ENCODE assay signal across 11 cellular contexts in genomic region chr2:101446869-101447268, GRCh38. TPM values are rescaled to one million over a fixed set of nuclear protein-coding genes. Genes with fewer than 3 reads are reported as not detected.
DNase-seq lines count a peak whose midpoint lies in the region; ATAC-seq and TF ChIP-seq lines count a peak whose summit lies in the region.
"Had no signal": no experiment of that assay in that cellular context is flagged by ENCODE, and none has a peak within 500 bp of the region (broad histone marks: within the 10 kb centered on the region; RNA-seq: fewer than 3 reads in every experiment).

No MANE protein-coding gene starts in this region.

- no peaks in the 10 kb centered on the region for H3K27me3 ChIP-seq in SJSA1 (replicated peaks)
- no peaks in the 10 kb centered on the region for H3K27me3 ChIP-seq in foreskin keratinocyte

- H3K4me1 ChIP-seq in SJSA1 (replicated peaks) (peaks cover 41% of the 10 kb centered on the region), foreskin keratinocyte (peaks cover 10% of the 10 kb centered on the region)

- H3K36me3 ChIP-seq in SJSA1, result peaks cover 5% of the 10 kb centered on the region; the same call in 1 of the 2 replicates

- DNase-seq in AG08396 (ENCODE audit: low spot score) (peak; percentile 55), HCEC 1CT (peak; percentile 92), SJSA1 (ENCODE audit: low read depth in 1 of 2, low spot score in 2 of 2) (peak; percentile 56 to 58), foreskin keratinocyte (peak; percentile 57 to 79), sciatic nerve (ENCODE audit: low spot score) (no peak), erythroblast (lab: John Stamatoyannopoulos, UW) (no peak), substantia nigra (lab: John Stamatoyannopoulos, UW) (no peak), NCI-H748 (lab: John Stamatoyannopoulos, UW; ENCODE audit: unreplicated experiment) (no peak)
- DNase-seq: NCI-H748 treated with DMSO at 0.1 percent for 48 hours had no signal

- TF ChIP-seq CTCF in foreskin keratinocyte (conservative IDR thresholded peaks at IDR 0.05), result no peak

- no peak for TF ChIP-seq POLR2A in erythroblast (IDR thresholded peaks at IDR 0.05; ENCODE audit: low read length)

- ATAC-seq in foreskin keratinocyte (peak; percentile 90), sciatic nerve (no peak)
- ATAC-seq: HepG2, left lobe of liver had no signal

- H3K9me3 ChIP-seq in SJSA1 (replicated peaks), result no peaks in the 10 kb centered on the region

- intact Hi-C loops in sciatic nerve (cut with DNase I), result no loop called here

- no peak overlapping the region for H3K4me3 ChIP-seq in SJSA1

- H3K27ac ChIP-seq in SJSA1 (peak overlapping the region; percentile 59), foreskin keratinocyte (no peak overlapping the region), substantia nigra (ENCODE audit: low read depth, low read length, poor library complexity, severe bottlenecking) (no peak overlapping the region)

RNA-seq across cellular contexts. Expression of gene RFX8, which starts 28.0 kb away (rescaled TPM):
- 0.68 TPM in 1 of 2 replicates, not detected in the other for total RNA-seq in SJSA1 (2014; rRNA removed; shearing (Covaris generic))
- 0.18 TPM in 1 of 2 replicates, not detected in the other for total RNA-seq in foreskin keratinocyte
- polyA plus RNA-seq in foreskin keratinocyte, result 0.03 and 0.22 TPM in 2 replicates
- total RNA-seq in sciatic nerve, result 6.5 TPM
- total RNA-seq: HepG2, left lobe of liver had no signal
- polyA plus RNA-seq: HepG2 had no signal

RNA-seq across cellular contexts. Expression of gene CREG2, which starts 59.6 kb away (rescaled TPM):
- total RNA-seq in SJSA1 (2014; rRNA removed; shearing (Covaris generic)), result not detected in 2 replicates
- total RNA-seq in foreskin keratinocyte, result 1.1 and 1.5 TPM in 2 replicates
- polyA plus RNA-seq in foreskin keratinocyte, result 1.1 and 1.4 TPM in 2 replicates
- total RNA-seq in sciatic nerve, result not detected
- total RNA-seq: left lobe of liver had no signal

Comparison
In these comparisons a context has a peak if more than half of its experiments do, and no peak if none do; other contexts are left out.
1. DNase-seq: peak in AG08396 (single experiment), HCEC 1CT (single experiment), SJSA1 (2 of 2) and foreskin keratinocyte (2 of 2); none in sciatic nerve (single experiment), erythroblast (0 of 2), substantia nigra (0 of 49) and NCI-H748 (single experiment).